29 cellular contexts compared by ENCODE assay signal in genomic region chr4:184177271-184177670, GRCh38. TPM values are rescaled to one million over a fixed set of nuclear protein-coding genes. Genes with fewer than 3 reads are reported as not detected.
"Had no signal": no experiment of that assay in that cellular context is flagged by ENCODE, and none has a peak within 500 bp of the region (broad histone marks: within the 10 kb centered on the region; RNA-seq: fewer than 3 reads in every experiment).

No MANE protein-coding gene starts in this region.

- H3K4me3 Mint-ChIP-seq: immature natural killer cell; naive thymus-derived CD4-positive, alpha-beta T cell; natural killer cell treated with Interleukin-12 subunit alpha and Interleukin-12 subunit beta and Interleukin-15 and Interleukin-18, amount 100 ng/mL, for 72 hours; stimulated activated memory B cell treated with anti-CD40 and anti-IgM and Interleukin-4, amounts not matched to agents 10 μg/mL and 1 μg/mL and 100 μg/mL, for 72 hours; stimulated activated naive CD8-positive, alpha-beta T cell treated with anti-CD3 and anti-CD28 coated beads, Interleukin-15, amount 100 ng/mL, for 72 hours had no signal

- H3K36me3 Mint-ChIP-seq: stimulated activated memory B cell treated with anti-CD40 and anti-IgM and Interleukin-4, amounts not matched to agents 10 μg/mL and 1 μg/mL and 100 μg/mL, for 72 hours had no signal

- H3K27me3 ChIP-seq: ovary, right atrium auricular region, right lobe of liver, tibial nerve, upper lobe of right lung had no signal

- H3K4me1 ChIP-seq: left ventricle myocardium inferior, right atrium auricular region, right lobe of liver, tibial nerve, upper lobe of right lung had no signal

- H3K4me2 ChIP-seq: smooth muscle cell had no signal

- H3K9me3 ChIP-seq: ovary, right lobe of liver, upper lobe of right lung had no signal

- H3K4me3 ChIP-seq: left ventricle myocardium inferior, lung, mucosa of descending colon, ovary, right atrium auricular region, right lobe of liver, smooth muscle cell, tibial nerve, upper lobe of right lung had no signal

- H3K27ac ChIP-seq: left ventricle myocardium inferior, ovary, right atrium auricular region, right lobe of liver, tibial nerve, upper lobe of right lung had no signal

- ATAC-seq: left cardiac atrium; mucosa of descending colon; naive thymus-derived CD4-positive, alpha-beta T cell; right lobe of liver; stimulated activated memory B cell treated with anti-CD40 and anti-IgM and Interleukin-4, amounts not matched to agents 10 μg/mL and 1 μg/mL and 100 μg/mL, for 72 hours; stimulated activated naive CD8-positive, alpha-beta T cell treated with anti-CD3 and anti-CD28 coated beads, Interleukin-15, amount 100 ng/mL, for 72 hours; upper lobe of right lung had no signal

- H3K4me1 Mint-ChIP-seq: immature natural killer cell; naive thymus-derived CD4-positive, alpha-beta T cell; stimulated activated memory B cell treated with anti-CD40 and anti-IgM and Interleukin-4, amounts not matched to agents 10 μg/mL and 1 μg/mL and 100 μg/mL, for 72 hours; stimulated activated naive CD8-positive, alpha-beta T cell treated with anti-CD3 and anti-CD28 coated beads, Interleukin-15, amount 100 ng/mL, for 72 hours had no signal

- DNase-seq: head of caudate nucleus; hippocampal formation; immature natural killer cell; left cardiac atrium; left ventricle myocardium inferior; midbrain; mucosa of descending colon; naive thymus-derived CD4-positive, alpha-beta T cell; ovary; right lobe of liver; stimulated activated CD4-positive, alpha-beta T cell treated with anti-CD3 and anti-CD28 coated beads, Interleukin-1b, Interleukin-23, amount 100 ng/mL, for 48 hours; stimulated activated CD4-positive, alpha-beta T cell treated with anti-CD3 and anti-CD28 coated beads, Interleukin-2, amount 100 ng/mL, for 48 hours; stimulated activated CD4-positive, alpha-beta T cell treated with anti-CD3 and anti-CD28 coated beads, Interleukin-4, amount 100 ng/mL, for 4 hours; stimulated activated CD8-positive, alpha-beta memory T cell treated with anti-CD3 and anti-CD28 coated beads, Interleukin-4, amount 100 ng/mL, for 48 hours; stimulated activated naive CD4-positive, alpha-beta T cell treated with Interleukin-2 at 50 U/mL for 16 hours; stimulated activated naive CD8-positive, alpha-beta T cell treated with anti-CD3 and anti-CD28 coated beads, Interleukin-15, amount 100 ng/mL, for 72 hours; substantia nigra; upper lobe of right lung had no signal

- H3K36me3 ChIP-seq: left ventricle myocardium inferior, ovary, right atrium auricular region, right lobe of liver, tibial nerve, upper lobe of right lung had no signal

- H3K27ac Mint-ChIP-seq: immature natural killer cell; naive thymus-derived CD4-positive, alpha-beta T cell; natural killer cell treated with Interleukin-12 subunit alpha and Interleukin-12 subunit beta and Interleukin-15 and Interleukin-18, amount 100 ng/mL, for 72 hours; progenitor cell of endocrine pancreas; stimulated activated memory B cell treated with anti-CD40 and anti-IgM and Interleukin-4, amounts not matched to agents 10 μg/mL and 1 μg/mL and 100 μg/mL, for 72 hours; stimulated activated naive CD8-positive, alpha-beta T cell treated with anti-CD3 and anti-CD28 coated beads, Interleukin-15, amount 100 ng/mL, for 72 hours had no signal

RNA-seq across cellular contexts. Expression of gene ENPP6, which starts 40.4 kb away (rescaled TPM):
- total RNA-seq: left ventricle myocardium inferior, mesenteric fat pad, myocyte, progenitor cell of endocrine pancreas, pulmonary artery endothelial cell, right atrium auricular region, smooth muscle cell had no signal
- polyA plus RNA-seq: naive thymus-derived CD4-positive, alpha-beta T cell; neural cell; smooth muscle cell had no signal
